Comparison of ENCODE assay signal across 17 cellular contexts in the genomic region with DNA sequence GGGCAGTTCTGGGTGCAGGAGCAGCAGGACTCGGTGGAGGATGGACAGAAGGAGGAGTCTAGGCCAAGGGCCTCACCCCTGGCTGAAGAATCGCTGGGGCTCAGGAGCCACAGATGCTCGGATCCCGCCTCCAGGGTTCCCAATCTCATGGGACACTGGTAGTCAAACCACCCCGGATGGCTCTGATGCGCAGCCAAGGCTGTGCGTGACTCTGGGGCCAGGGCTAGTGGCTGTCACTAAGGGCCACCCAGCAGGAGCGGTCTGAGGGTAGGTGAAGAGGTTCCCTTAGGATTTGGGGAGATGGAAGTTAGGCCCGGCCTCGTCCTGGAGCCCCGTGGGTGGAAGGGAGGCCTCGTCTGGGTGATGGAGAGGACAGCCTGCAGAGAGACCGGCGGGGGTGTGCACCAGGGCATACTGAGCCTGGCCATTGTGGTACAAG.
"Had no signal": no experiment of that assay in that cellular context is flagged by ENCODE, and none has a peak within 500 bp of the region (broad histone marks: within the 10 kb centered on the region; RNA-seq: fewer than 3 reads in every experiment).

No MANE protein-coding gene starts in this region.

- H3K4me1 ChIP-seq: colonic mucosa, esophagus squamous epithelium, suprapubic skin had no signal

- DNase-seq: activated CD4-positive, alpha-beta T cell treated with anti-CD3 and anti-CD28 coated beads, Interleukin-2, amount 50 U/mL, for 1 hour; activated CD8-positive, alpha-beta memory T cell treated with anti-CD3 and anti-CD28 coated beads for 24 hours; activated T-cell treated with anti-CD3 and anti-CD28 coated beads for 4 hours; colonic mucosa; effector CD4-positive, alpha-beta T cell; esophagus squamous epithelium; hippocampal formation; kidney; stimulated activated naive CD4-positive, alpha-beta T cell; SW 1271 had no signal

- H3K36me3 ChIP-seq: cardiac muscle cell, colonic mucosa, ovary had no signal

- H3K9me3 Mint-ChIP-seq: activated naive CD4-positive, alpha-beta T cell treated with anti-CD3 and anti-CD28 coated beads, Interleukin-2, amount 50 U/mL, for 24 hours; activated T-helper 17 cell treated with anti-CD3 and anti-CD28 coated beads, Interleukin-2, amount 50 U/mL, for 72 hours; mesothelial cell of epicardium; type B pancreatic cell had no signal

- H3K9me3 ChIP-seq: colonic mucosa, esophagus squamous epithelium, ovary, suprapubic skin had no signal

- H3K4me3 Mint-ChIP-seq: activated naive CD4-positive, alpha-beta T cell treated with anti-CD3 and anti-CD28 coated beads, Interleukin-2, amount 50 U/mL, for 24 hours; activated T-helper 17 cell treated with anti-CD3 and anti-CD28 coated beads, Interleukin-2, amount 50 U/mL, for 72 hours; mesothelial cell of epicardium; type B pancreatic cell had no signal

- H3K27me3 ChIP-seq: cardiac muscle cell, colonic mucosa, esophagus squamous epithelium, ovary, suprapubic skin had no signal

- H3K27ac ChIP-seq: cardiac muscle cell, colonic mucosa, esophagus squamous epithelium, ovary, suprapubic skin had no signal

- ATAC-seq: activated T-helper 17 cell treated with anti-CD3 and anti-CD28 coated beads, Interleukin-2, amount 50 U/mL, for 72 hours had no signal

- H3K4me3 ChIP-seq: cardiac muscle cell, colonic mucosa, esophagus squamous epithelium, ovary, suprapubic skin had no signal

- H3K4me1 Mint-ChIP-seq: mesothelial cell of epicardium had no signal

- H3K27me3 Mint-ChIP-seq: activated naive CD4-positive, alpha-beta T cell treated with anti-CD3 and anti-CD28 coated beads, Interleukin-2, amount 50 U/mL, for 24 hours; activated T-helper 17 cell treated with anti-CD3 and anti-CD28 coated beads, Interleukin-2, amount 50 U/mL, for 72 hours; type B pancreatic cell had no signal

- H3K27ac Mint-ChIP-seq: activated naive CD4-positive, alpha-beta T cell treated with anti-CD3 and anti-CD28 coated beads, Interleukin-2, amount 50 U/mL, for 24 hours; activated T-helper 17 cell treated with anti-CD3 and anti-CD28 coated beads, Interleukin-2, amount 50 U/mL, for 72 hours; mesothelial cell of epicardium; type B pancreatic cell had no signal
